Comparison of ENCODE assay signal across 10 cellular contexts in genomic region chr21:45406801-45407628, GRCh38. TPM values are rescaled to one million over a fixed set of nuclear protein-coding genes. Genes with fewer than 3 reads are reported as not detected.
DNase-seq lines count a peak whose midpoint lies in the region; ATAC-seq lines count a peak whose summit lies in the region.
"Had no signal": no experiment of that assay in that cellular context is flagged by ENCODE, and none has a peak within 500 bp of the region (broad histone marks: within the 10 kb centered on the region; RNA-seq: fewer than 3 reads in every experiment).

No MANE protein-coding gene starts in this region.

- DNase-seq in activated naive CD4-positive, alpha-beta T cell treated with anti-CD3 and anti-CD28 coated beads, Interleukin-2, amount 50 U/mL, for 16 hours = no peak
- no peak for DNase-seq in effector memory CD8-positive, alpha-beta T cell
- DNase-seq in aorta = peak; percentile 33 to 72
- DNase-seq in stimulated activated CD4-positive, alpha-beta T cell treated with anti-CD3 and anti-CD28 coated beads, Interleukin-15, amount 100 ng/mL, for 24 hours = no peak
- DNase-seq: head of caudate nucleus, NCI-H1048 had no signal

- H3K4me1 ChIP-seq in mesodermal cell (ENCODE audit: control insufficient read depth, insufficient read depth, low read length, poor library complexity, severe bottlenecking) (peaks cover 50% of the 10 kb centered on the region), aorta (ENCODE audit: control insufficient read depth in 1 of 2, insufficient read depth in 2 of 2, low read length in 2 of 2) (no peaks in the 10 kb centered on the region)

- H3K27me3 Mint-ChIP-seq in activated naive CD4-positive, alpha-beta T cell treated with anti-CD3 and anti-CD28 coated beads, Interleukin-2, amount 50 U/mL, for 24 hours = peaks cover 16% of the 10 kb centered on the region
- peaks cover 43 to 85% of the 10 kb centered on the region in 2 donors for H3K27me3 Mint-ChIP-seq in effector memory CD8-positive, alpha-beta T cell

- H3K27me3 ChIP-seq in aorta (ENCODE audit: control insufficient read depth in 1 of 2, insufficient read depth in 2 of 2, low read length in 1 of 2) = no peaks in the 10 kb centered on the region

- no peak for ATAC-seq in effector memory CD8-positive, alpha-beta T cell (replicated peaks)
- no peak for ATAC-seq in aorta (ENCODE audit: low FRiP score)
- no peak for ATAC-seq in HG03565 (IDR thresholded peaks at IDR 0.05; ENCODE audit: unreplicated experiment)
- ATAC-seq in GM21723 (IDR thresholded peaks at IDR 0.05; ENCODE audit: unreplicated experiment) = no peak

- intact Hi-C loops in aorta (cut with DNase I) = loop anchor here in 1 of 2 donors (5.0 to 10.0 kb wide), 2 partner anchors 85 to 112 kb away; no protein-coding TSS in a partner anchor

- H3K27ac Mint-ChIP-seq in activated naive CD4-positive, alpha-beta T cell treated with anti-CD3 and anti-CD28 coated beads, Interleukin-2, amount 50 U/mL, for 24 hours = peak overlapping the region; percentile 35
- no peak overlapping the region for H3K27ac Mint-ChIP-seq in effector memory CD8-positive, alpha-beta T cell

- WGBS in mesodermal cell (ENCODE audit: insufficient coverage in 2 of 2), 2 experiments = 28 to 35% methylated on average over 11 to 12 of the region's 17 CpGs
- 83 to 88% methylated on average over 17 of the region's 17 CpGs for WGBS in aorta, 2 donors

- H3K4me1 Mint-ChIP-seq in activated naive CD4-positive, alpha-beta T cell treated with anti-CD3 and anti-CD28 coated beads, Interleukin-2, amount 50 U/mL, for 24 hours = peaks cover 16% of the 10 kb centered on the region
- H3K4me1 Mint-ChIP-seq in effector memory CD8-positive, alpha-beta T cell (ENCODE audit: low read depth in 2 of 2) = peaks cover 11 to 13% of the 10 kb centered on the region in 2 donors

- H3K36me3 Mint-ChIP-seq in activated naive CD4-positive, alpha-beta T cell treated with anti-CD3 and anti-CD28 coated beads, Interleukin-2, amount 50 U/mL, for 24 hours = no peaks in the 10 kb centered on the region
- peaks cover 4% of the 10 kb centered on the region for H3K36me3 Mint-ChIP-seq in effector memory CD8-positive, alpha-beta T cell (ENCODE audit: insufficient read depth)

- peaks cover 26% of the 10 kb centered on the region for H3K36me3 ChIP-seq in mesodermal cell (ENCODE audit: control insufficient read depth, insufficient read depth, low read length)
- no peaks in the 10 kb centered on the region for H3K36me3 ChIP-seq in aorta (ENCODE audit: control insufficient read depth in 1 of 2, insufficient read depth in 2 of 2, low read length in 1 of 2)

- H3K4me3 Mint-ChIP-seq in activated naive CD4-positive, alpha-beta T cell treated with anti-CD3 and anti-CD28 coated beads, Interleukin-2, amount 50 U/mL, for 24 hours = peak overlapping the region; percentile 77
- H3K4me3 Mint-ChIP-seq in effector memory CD8-positive, alpha-beta T cell = peak overlapping the region; percentile 20 to 52

- H3K9me3 ChIP-seq in mesodermal cell (ENCODE audit: control insufficient read depth, low read length) (no peaks in the 10 kb centered on the region), aorta (ENCODE audit: control insufficient read depth, low read length) (no peaks in the 10 kb centered on the region)

- H3K9me3 Mint-ChIP-seq in activated naive CD4-positive, alpha-beta T cell treated with anti-CD3 and anti-CD28 coated beads, Interleukin-2, amount 50 U/mL, for 24 hours = no peaks in the 10 kb centered on the region
- no peaks in the 10 kb centered on the region for H3K9me3 Mint-ChIP-seq in effector memory CD8-positive, alpha-beta T cell

- H3K27ac ChIP-seq in mesodermal cell (ENCODE audit: low read depth, low read length, severe bottlenecking) (peak overlapping the region; percentile 77), aorta (ENCODE audit: low read depth in 1 of 2, low read length in 2 of 2) (peak overlapping the region in 1 of 2 donors; percentile 5)

- H3K4me3 ChIP-seq in mesodermal cell (ENCODE audit: extremely low read depth, insufficient read depth, low read length, poor library complexity, severe bottlenecking) = peak overlapping the region; percentile 65
- no peak overlapping the region for H3K4me3 ChIP-seq in aorta (ENCODE audit: low read length in 2 of 2)

RNA-seq across cellular contexts. Expression of gene COL18A1, which starts 2.0 kb away (rescaled TPM):
- 343 TPM for polyA plus RNA-seq in mesodermal cell (2013, experiment 1 of 2)
- polyA plus RNA-seq in mesodermal cell (2013, experiment 2 of 2) = 309 TPM
- total RNA-seq in aorta = 100 to 1,000 TPM; 289 to 301 TPM
- 100 to 1,000 TPM in 1 of 2 donors, 10 to 100 TPM in 1; 97.3 to 963 TPM for polyA plus RNA-seq in aorta

Comparison
In these comparisons a context has a peak if more than half of its experiments do, and no peak if none do; other contexts are left out.
1. DNase-seq: peak in aorta (2 of 2); none in activated naive CD4-positive, alpha-beta T cell treated with anti-CD3 and anti-CD28 coated beads, Interleukin-2, amount 50 U/mL, for 16 hours (single experiment), effector memory CD8-positive, alpha-beta T cell (0 of 3) and stimulated activated CD4-positive, alpha-beta T cell treated with anti-CD3 and anti-CD28 coated beads, Interleukin-15, amount 100 ng/mL, for 24 hours (single experiment).